1 cellular context compared by ENCODE assay signal in the genomic region with DNA sequence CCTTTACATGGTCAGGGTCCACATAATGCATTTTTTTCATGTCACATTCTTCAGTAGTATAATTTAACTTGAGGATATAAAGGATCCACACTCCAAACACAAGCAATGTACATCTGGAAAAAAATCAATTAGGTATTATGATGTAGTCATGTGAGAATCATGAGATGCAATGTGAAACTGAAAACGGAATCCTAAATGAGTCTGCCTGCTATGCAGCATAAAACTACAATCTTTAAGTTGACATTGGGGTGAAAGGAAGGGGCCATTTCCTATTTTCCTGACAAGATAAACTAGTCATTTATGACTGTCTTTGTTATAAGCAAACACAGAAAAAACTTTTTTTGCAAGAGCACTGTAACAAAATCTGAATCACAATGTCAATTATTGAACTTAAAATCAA.
TF ChIP-seq lines count a peak whose summit lies in the region.

No MANE protein-coding gene starts in this region.

TF ChIP-seq in GM12878, 131 proteins besides CTCF, POLR2A, EP300 and RAD21 (continued from another document and continues in another):
- TF ChIP-seq NBN (IDR thresholded peaks at IDR 0.05) (0 out of 2 replicates have a peak, but pooled peaks have one; percentile 45), EZH2 (IDR thresholded peaks at IDR 0.05; ENCODE audit: borderline replicate concordance, control insufficient read depth, low read depth, low read length) (no peak), TCF12 (IDR thresholded peaks at IDR 0.05; ENCODE audit: low read depth, low read length) (no peak), SMAD5 (IDR thresholded peaks at IDR 0.05; ENCODE audit: low read depth) (no peak), HDAC2 (IDR thresholded peaks at IDR 0.05) (no peak), NR2F1 (conservative IDR thresholded peaks at IDR 0.05) (no peak; the same call in 1 of the 2 replicates), ZNF622 (IDR thresholded peaks at IDR 0.05) (no peak), ZNF217 (IDR thresholded peaks at IDR 0.05) (0 out of 2 replicates have a peak, but pooled peaks have one; percentile 14), EED (IDR thresholded peaks at IDR 0.05; ENCODE audit: low read depth) (no peak), SMAD1 (IDR thresholded peaks at IDR 0.05; ENCODE audit: low read depth, partially characterized antibody) (no peak), JUND (IDR thresholded peaks at IDR 0.05; ENCODE audit: low read depth, low read length) (no peak), IRF4 (IDR thresholded peaks at IDR 0.05; ENCODE audit: low read depth, low read length) (0 out of 2 replicates have a peak, but pooled peaks have one; percentile 37), NFIC (IDR thresholded peaks at IDR 0.05; ENCODE audit: low read depth, low read length) (no peak), RCOR1 (conservative IDR thresholded peaks at IDR 0.05; ENCODE audit: low read depth, low read length) (no peak), NRF1 (conservative IDR thresholded peaks at IDR 0.05; ENCODE audit: low read depth, low read length) (no peak), YY1 (IDR thresholded peaks at IDR 0.05; ENCODE audit: low read depth, low read length) (no peak), MXI1 (IDR thresholded peaks at IDR 0.05; ENCODE audit: low read depth, low read length) (no peak), KDM1A (IDR thresholded peaks at IDR 0.05; ENCODE audit: borderline replicate concordance) (no peak), MYB (IDR thresholded peaks at IDR 0.05; ENCODE audit: borderline replicate concordance, low read depth, low read length) (no peak), NFYA (IDR thresholded peaks at IDR 0.05; ENCODE audit: borderline replicate concordance, low read depth, low read length) (no peak), MEF2B (IDR thresholded peaks at IDR 0.05; ENCODE audit: partially characterized antibody, poor library complexity, severe bottlenecking) (peak; percentile 12), CHD2 (IDR thresholded peaks at IDR 0.05; ENCODE audit: borderline replicate concordance, low read depth, low read length) (no peak), CBX5 (IDR thresholded peaks at IDR 0.05; ENCODE audit: low read depth) (no peak), CHD4 (IDR thresholded peaks at IDR 0.05) (no peak), TCF3 (IDR thresholded peaks at IDR 0.05; ENCODE audit: borderline replicate concordance, insufficient read depth, low read depth, low read length) (no peak), CBX3 (IDR thresholded peaks at IDR 0.05; ENCODE audit: borderline replicate concordance, low read depth) (no peak), ETV6 (conservative IDR thresholded peaks at IDR 0.05 in 1 of 2, IDR thresholded peaks at IDR 0.05 in 1 of 2; ENCODE audit: borderline replicate concordance in 1 of 2, low read depth in 1 of 2) (peak in 1 of 2 experiments; percentile 70; a peak in 1 of 4 replicates), BCL11A (IDR thresholded peaks at IDR 0.05; ENCODE audit: low read depth, low read length) (peak; percentile 64; the same call in 1 of the 2 replicates), CBFB (IDR thresholded peaks at IDR 0.05; ENCODE audit: low read depth) (no peak), FOS (IDR thresholded peaks at IDR 0.05; ENCODE audit: borderline replicate concordance, extremely low read depth, insufficient read length) (peak; percentile 25)
- TF ChIP-seq, protein P1, sequence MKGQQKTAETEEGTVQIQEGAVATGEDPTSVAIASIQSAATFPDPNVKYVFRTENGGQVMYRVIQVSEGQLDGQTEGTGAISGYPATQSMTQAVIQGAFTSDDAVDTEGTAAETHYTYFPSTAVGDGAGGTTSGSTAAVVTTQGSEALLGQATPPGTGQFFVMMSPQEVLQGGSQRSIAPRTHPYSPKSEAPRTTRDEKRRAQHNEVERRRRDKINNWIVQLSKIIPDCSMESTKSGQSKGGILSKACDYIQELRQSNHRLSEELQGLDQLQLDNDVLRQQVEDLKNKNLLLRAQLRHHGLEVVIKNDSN (IDR thresholded peaks at IDR 0.05; ENCODE audit: borderline replicate concordance, extremely low read length, insufficient read depth, low read depth, low read length) = no peak
- TF ChIP-seq, protein P2, sequence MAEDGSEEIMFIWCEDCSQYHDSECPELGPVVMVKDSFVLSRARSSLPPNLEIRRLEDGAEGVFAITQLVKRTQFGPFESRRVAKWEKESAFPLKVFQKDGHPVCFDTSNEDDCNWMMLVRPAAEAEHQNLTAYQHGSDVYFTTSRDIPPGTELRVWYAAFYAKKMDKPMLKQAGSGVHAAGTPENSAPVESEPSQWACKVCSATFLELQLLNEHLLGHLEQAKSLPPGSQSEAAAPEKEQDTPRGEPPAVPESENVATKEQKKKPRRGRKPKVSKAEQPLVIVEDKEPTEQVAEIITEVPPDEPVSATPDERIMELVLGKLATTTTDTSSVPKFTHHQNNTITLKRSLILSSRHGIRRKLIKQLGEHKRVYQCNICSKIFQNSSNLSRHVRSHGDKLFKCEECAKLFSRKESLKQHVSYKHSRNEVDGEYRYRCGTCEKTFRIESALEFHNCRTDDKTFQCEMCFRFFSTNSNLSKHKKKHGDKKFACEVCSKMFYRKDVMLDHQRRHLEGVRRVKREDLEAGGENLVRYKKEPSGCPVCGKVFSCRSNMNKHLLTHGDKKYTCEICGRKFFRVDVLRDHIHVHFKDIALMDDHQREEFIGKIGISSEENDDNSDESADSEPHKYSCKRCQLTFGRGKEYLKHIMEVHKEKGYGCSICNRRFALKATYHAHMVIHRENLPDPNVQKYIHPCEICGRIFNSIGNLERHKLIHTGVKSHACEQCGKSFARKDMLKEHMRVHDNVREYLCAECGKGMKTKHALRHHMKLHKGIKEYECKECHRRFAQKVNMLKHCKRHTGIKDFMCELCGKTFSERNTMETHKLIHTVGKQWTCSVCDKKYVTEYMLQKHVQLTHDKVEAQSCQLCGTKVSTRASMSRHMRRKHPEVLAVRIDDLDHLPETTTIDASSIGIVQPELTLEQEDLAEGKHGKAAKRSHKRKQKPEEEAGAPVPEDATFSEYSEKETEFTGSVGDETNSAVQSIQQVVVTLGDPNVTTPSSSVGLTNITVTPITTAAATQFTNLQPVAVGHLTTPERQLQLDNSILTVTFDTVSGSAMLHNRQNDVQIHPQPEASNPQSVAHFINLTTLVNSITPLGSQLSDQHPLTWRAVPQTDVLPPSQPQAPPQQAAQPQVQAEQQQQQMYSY (CRISPR knock-in tag; IDR thresholded peaks at IDR 0.05) = no peak
- TF ChIP-seq, protein P3, sequence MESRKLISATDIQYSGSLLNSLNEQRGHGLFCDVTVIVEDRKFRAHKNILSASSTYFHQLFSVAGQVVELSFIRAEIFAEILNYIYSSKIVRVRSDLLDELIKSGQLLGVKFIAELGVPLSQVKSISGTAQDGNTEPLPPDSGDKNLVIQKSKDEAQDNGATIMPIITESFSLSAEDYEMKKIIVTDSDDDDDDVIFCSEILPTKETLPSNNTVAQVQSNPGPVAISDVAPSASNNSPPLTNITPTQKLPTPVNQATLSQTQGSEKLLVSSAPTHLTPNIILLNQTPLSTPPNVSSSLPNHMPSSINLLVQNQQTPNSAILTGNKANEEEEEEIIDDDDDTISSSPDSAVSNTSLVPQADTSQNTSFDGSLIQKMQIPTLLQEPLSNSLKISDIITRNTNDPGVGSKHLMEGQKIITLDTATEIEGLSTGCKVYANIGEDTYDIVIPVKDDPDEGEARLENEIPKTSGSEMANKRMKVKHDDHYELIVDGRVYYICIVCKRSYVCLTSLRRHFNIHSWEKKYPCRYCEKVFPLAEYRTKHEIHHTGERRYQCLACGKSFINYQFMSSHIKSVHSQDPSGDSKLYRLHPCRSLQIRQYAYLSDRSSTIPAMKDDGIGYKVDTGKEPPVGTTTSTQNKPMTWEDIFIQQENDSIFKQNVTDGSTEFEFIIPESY (IDR thresholded peaks at IDR 0.05) = no peak
- TF ChIP-seq, protein P4, sequence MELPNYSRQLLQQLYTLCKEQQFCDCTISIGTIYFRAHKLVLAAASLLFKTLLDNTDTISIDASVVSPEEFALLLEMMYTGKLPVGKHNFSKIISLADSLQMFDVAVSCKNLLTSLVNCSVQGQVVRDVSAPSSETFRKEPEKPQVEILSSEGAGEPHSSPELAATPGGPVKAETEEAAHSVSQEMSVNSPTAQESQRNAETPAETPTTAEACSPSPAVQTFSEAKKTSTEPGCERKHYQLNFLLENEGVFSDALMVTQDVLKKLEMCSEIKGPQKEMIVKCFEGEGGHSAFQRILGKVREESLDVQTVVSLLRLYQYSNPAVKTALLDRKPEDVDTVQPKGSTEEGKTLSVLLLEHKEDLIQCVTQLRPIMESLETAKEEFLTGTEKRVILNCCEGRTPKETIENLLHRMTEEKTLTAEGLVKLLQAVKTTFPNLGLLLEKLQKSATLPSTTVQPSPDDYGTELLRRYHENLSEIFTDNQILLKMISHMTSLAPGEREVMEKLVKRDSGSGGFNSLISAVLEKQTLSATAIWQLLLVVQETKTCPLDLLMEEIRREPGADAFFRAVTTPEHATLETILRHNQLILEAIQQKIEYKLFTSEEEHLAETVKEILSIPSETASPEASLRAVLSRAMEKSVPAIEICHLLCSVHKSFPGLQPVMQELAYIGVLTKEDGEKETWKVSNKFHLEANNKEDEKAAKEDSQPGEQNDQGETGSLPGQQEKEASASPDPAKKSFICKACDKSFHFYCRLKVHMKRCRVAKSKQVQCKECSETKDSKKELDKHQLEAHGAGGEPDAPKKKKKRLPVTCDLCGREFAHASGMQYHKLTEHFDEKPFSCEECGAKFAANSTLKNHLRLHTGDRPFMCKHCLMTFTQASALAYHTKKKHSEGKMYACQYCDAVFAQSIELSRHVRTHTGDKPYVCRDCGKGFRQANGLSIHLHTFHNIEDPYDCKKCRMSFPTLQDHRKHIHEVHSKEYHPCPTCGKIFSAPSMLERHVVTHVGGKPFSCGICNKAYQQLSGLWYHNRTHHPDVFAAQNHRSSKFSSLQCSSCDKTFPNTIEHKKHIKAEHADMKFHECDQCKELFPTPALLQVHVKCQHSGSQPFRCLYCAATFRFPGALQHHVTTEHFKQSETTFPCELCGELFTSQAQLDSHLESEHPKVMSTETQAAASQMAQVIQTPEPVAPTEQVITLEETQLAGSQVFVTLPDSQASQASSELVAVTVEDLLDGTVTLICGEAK (IDR thresholded peaks at IDR 0.05; ENCODE audit: borderline replicate concordance) = no peak; the same call in 1 of the 2 replicates
- TF ChIP-seq, protein P5, sequence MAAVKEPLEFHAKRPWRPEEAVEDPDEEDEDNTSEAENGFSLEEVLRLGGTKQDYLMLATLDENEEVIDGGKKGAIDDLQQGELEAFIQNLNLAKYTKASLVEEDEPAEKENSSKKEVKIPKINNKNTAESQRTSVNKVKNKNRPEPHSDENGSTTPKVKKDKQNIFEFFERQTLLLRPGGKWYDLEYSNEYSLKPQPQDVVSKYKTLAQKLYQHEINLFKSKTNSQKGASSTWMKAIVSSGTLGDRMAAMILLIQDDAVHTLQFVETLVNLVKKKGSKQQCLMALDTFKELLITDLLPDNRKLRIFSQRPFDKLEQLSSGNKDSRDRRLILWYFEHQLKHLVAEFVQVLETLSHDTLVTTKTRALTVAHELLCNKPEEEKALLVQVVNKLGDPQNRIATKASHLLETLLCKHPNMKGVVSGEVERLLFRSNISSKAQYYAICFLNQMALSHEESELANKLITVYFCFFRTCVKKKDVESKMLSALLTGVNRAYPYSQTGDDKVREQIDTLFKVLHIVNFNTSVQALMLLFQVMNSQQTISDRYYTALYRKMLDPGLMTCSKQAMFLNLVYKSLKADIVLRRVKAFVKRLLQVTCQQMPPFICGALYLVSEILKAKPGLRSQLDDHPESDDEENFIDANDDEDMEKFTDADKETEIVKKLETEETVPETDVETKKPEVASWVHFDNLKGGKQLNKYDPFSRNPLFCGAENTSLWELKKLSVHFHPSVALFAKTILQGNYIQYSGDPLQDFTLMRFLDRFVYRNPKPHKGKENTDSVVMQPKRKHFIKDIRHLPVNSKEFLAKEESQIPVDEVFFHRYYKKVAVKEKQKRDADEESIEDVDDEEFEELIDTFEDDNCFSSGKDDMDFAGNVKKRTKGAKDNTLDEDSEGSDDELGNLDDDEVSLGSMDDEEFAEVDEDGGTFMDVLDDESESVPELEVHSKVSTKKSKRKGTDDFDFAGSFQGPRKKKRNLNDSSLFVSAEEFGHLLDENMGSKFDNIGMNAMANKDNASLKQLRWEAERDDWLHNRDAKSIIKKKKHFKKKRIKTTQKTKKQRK (IDR thresholded peaks at IDR 0.05; ENCODE audit: low read depth, low read length) = no peak
- TF ChIP-seq, protein P6, sequence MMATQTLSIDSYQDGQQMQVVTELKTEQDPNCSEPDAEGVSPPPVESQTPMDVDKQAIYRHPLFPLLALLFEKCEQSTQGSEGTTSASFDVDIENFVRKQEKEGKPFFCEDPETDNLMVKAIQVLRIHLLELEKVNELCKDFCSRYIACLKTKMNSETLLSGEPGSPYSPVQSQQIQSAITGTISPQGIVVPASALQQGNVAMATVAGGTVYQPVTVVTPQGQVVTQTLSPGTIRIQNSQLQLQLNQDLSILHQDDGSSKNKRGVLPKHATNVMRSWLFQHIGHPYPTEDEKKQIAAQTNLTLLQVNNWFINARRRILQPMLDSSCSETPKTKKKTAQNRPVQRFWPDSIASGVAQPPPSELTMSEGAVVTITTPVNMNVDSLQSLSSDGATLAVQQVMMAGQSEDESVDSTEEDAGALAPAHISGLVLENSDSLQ (IDR thresholded peaks at IDR 0.05) = no peak
- TF ChIP-seq, protein P7, sequence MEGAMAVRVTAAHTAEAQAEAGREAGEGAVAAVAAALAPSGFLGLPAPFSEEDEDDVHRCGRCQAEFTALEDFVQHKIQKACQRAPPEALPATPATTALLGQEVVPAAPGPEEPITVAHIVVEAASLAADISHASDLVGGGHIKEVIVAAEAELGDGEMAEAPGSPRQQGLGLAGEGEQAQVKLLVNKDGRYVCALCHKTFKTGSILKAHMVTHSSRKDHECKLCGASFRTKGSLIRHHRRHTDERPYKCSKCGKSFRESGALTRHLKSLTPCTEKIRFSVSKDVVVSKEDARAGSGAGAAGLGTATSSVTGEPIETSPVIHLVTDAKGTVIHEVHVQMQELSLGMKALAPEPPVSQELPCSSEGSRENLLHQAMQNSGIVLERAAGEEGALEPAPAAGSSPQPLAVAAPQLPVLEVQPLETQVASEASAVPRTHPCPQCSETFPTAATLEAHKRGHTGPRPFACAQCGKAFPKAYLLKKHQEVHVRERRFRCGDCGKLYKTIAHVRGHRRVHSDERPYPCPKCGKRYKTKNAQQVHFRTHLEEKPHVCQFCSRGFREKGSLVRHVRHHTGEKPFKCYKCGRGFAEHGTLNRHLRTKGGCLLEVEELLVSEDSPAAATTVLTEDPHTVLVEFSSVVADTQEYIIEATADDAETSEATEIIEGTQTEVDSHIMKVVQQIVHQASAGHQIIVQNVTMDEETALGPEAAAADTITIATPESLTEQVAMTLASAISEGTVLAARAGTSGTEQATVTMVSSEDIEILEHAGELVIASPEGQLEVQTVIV (IDR thresholded peaks at IDR 0.05; ENCODE audit: borderline replicate concordance, partially characterized antibody) = no peak
- TF ChIP-seq, protein P8, sequence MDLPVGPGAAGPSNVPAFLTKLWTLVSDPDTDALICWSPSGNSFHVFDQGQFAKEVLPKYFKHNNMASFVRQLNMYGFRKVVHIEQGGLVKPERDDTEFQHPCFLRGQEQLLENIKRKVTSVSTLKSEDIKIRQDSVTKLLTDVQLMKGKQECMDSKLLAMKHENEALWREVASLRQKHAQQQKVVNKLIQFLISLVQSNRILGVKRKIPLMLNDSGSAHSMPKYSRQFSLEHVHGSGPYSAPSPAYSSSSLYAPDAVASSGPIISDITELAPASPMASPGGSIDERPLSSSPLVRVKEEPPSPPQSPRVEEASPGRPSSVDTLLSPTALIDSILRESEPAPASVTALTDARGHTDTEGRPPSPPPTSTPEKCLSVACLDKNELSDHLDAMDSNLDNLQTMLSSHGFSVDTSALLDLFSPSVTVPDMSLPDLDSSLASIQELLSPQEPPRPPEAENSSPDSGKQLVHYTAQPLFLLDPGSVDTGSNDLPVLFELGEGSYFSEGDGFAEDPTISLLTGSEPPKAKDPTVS (IDR thresholded peaks at IDR 0.05; ENCODE audit: low read depth, low read length) = no peak
